ENCODE assay signal across 11 cellular contexts in the genomic region with DNA sequence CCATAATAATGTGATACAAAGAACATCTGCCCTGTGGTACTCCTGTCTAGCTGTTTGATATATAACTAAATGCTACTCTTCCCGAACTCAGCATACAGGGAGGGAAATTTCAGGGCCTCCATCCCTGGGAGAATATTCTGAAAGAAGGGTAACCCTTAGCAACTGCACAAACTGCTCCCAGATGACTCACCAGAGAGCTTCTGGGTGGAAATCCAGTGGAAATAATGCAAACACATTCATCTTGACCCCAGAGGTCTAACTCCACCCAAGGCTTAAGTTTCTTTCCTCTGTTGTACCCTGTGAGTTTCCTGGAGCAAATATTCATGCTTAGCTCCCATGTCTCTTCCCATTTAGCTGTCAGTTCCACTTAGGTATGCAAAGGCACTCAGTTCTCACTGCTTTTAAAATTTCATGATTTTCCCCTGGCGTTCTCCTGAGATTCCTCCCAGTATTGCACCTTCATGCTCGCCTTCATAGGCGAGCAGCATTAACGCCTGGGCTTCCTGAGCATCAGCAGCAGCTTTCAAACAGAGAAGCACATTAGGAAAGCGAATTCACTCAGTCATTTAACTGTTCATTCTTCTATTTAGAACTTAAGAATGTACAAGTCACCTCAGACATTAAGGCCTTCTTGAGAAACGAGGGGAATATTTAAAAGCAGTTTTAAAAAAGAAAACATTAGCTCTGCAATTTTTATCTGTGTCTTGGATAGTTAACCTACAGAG. TPM values are rescaled to one million over a fixed set of nuclear protein-coding genes. Genes with fewer than 3 reads are reported as not detected.
DNase-seq lines count a peak whose midpoint lies in the region; ATAC-seq, FAIRE-seq and TF ChIP-seq lines count a peak whose summit lies in the region.
"Had no signal": no experiment of that assay in that cellular context is flagged by ENCODE, and none has a peak within 500 bp of the region (broad histone marks: within the 10 kb centered on the region; RNA-seq: fewer than 3 reads in every experiment).

No MANE protein-coding gene starts in this region.

- H3K4me1 ChIP-seq in GM23248 (ENCODE audit: insufficient read depth): peaks cover 54% of the 10 kb centered on the region
- no peaks in the 10 kb centered on the region for H3K4me1 ChIP-seq in smooth muscle cell (ENCODE audit: low read depth)

- no peaks in the 10 kb centered on the region for H3K36me3 ChIP-seq in GM23248 (ENCODE audit: low read depth)
- H3K36me3 ChIP-seq in smooth muscle cell (ENCODE audit: low read depth): no peaks in the 10 kb centered on the region

- H3F3A ChIP-seq in GM23248 (ENCODE audit: insufficient read depth) (peaks cover 51% of the 10 kb centered on the region), smooth muscle cell (ENCODE audit: low read depth) (no peaks in the 10 kb centered on the region)

- H3K79me2 ChIP-seq in GM23248 (ENCODE audit: insufficient read depth): no peaks in the 10 kb centered on the region
- H3K79me2 ChIP-seq in smooth muscle cell (ENCODE audit: low read depth): no peaks in the 10 kb centered on the region

- no peaks in the 10 kb centered on the region for H3K9me2 ChIP-seq in GM23248 (ENCODE audit: insufficient read depth)

- WGBS in GM23248 (ENCODE audit: low coverage in 1 of 2, low lambda C conversion rate in 2 of 2, missing lambda C conversion rate in 2 of 2), 2 experiments: 10 to 15% methylated on average over 7 of the region's 7 CpGs
- 87% methylated on average over 7 of the region's 7 CpGs for WGBS in smooth muscle cell (ENCODE audit: low lambda C conversion rate)

- H3K27me3 ChIP-seq in GM23248 (replicated peaks; ENCODE audit: insufficient read depth) (no peaks in the 10 kb centered on the region), smooth muscle cell (ENCODE audit: low read depth) (no peaks in the 10 kb centered on the region)

- ATAC-seq in T-helper 17 cell: no peak

- no peak for TF ChIP-seq CTCF in astrocyte of the spinal cord (IDR thresholded peaks at IDR 0.05; ENCODE audit: low read depth, low read length)
- TF ChIP-seq CTCF in smooth muscle cell (IDR thresholded peaks at IDR 0.05; ENCODE audit: borderline replicate concordance, insufficient read depth, poor library complexity, severe bottlenecking): no peak

- peak overlapping the region; percentile 76; the same call in 1 of the 2 replicates for H2AFZ ChIP-seq in GM23248
- H2AFZ ChIP-seq in smooth muscle cell (ENCODE audit: low read depth): no peak overlapping the region

- H3K4me3 ChIP-seq in GM23248 (peak overlapping the region; percentile 72), astrocyte of the spinal cord (ENCODE audit: low read depth, low read length) (no peak overlapping the region), smooth muscle cell (no peak overlapping the region)

- H3K9me3 ChIP-seq in GM23248 (ENCODE audit: low read depth): no peaks in the 10 kb centered on the region
- H3K9me3 ChIP-seq in smooth muscle cell (replicated peaks; ENCODE audit: low read depth): no peaks in the 10 kb centered on the region
- no peaks in the 10 kb centered on the region for H3K9me3 ChIP-seq in T-helper 17 cell (ENCODE audit: control insufficient read depth, low read length, poor library complexity, severe bottlenecking)

- peak overlapping the region; percentile 93 for H3K9ac ChIP-seq in GM23248
- H3K9ac ChIP-seq in smooth muscle cell (ENCODE audit: low read depth): peak overlapping the region; percentile 79

- no peaks in the 10 kb centered on the region for H3K4me1 Mint-ChIP-seq in T-helper 17 cell

- in situ Hi-C loops in GM23248 (cut with MboI): no loop called here
- in situ Hi-C loops in astrocyte of the spinal cord (cut with HindIII; ENCODE audit: low sequenced_read_pairs): no loop called here
- in situ Hi-C loops in G401 (cut with HindIII; ENCODE audit: low sequenced_read_pairs): no loop called here

- no peak overlapping the region for H3K27ac Mint-ChIP-seq in T-helper 17 cell

- FAIRE-seq in H54 (lab: Jason Lieb, UNC): no peak
- FAIRE-seq: small intestine had no signal

- H3K27me3 Mint-ChIP-seq in T-helper 17 cell: peaks cover 7% of the 10 kb centered on the region

- H4K20me1 ChIP-seq in GM23248 (ENCODE audit: insufficient read depth): no peaks in the 10 kb centered on the region
- H4K20me1 ChIP-seq in smooth muscle cell (ENCODE audit: low read depth): no peaks in the 10 kb centered on the region

- DNase-seq in GM23248: peak; percentile 95
- peak; percentile 97 for DNase-seq in astrocyte of the spinal cord (ENCODE audit: low read depth, low spot score)
- peak; percentile 96 for DNase-seq in iris pigment epithelial cell (ENCODE audit: low read depth)
- no peak for DNase-seq in smooth muscle cell (lab: John Stamatoyannopoulos, UW; ENCODE audit: unreplicated experiment)
- DNase-seq in RKO (ENCODE audit: low spot score): no peak
- DNase-seq in H54 (ENCODE audit: insufficient read length, low spot score): no peak
- no peak for DNase-seq in G401 (ENCODE audit: low spot score)
- DNase-seq in T-helper 17 cell: no peak
- DNase-seq: NCI-H446 treated with DMSO at 0.1 percent for 48 hours, small intestine had no signal

- H3K4me3 Mint-ChIP-seq in T-helper 17 cell: no peak overlapping the region

- no peaks in the 10 kb centered on the region for H3K36me3 Mint-ChIP-seq in T-helper 17 cell (ENCODE audit: low read depth)

- peak overlapping the region; percentile 99 for H3K4me2 ChIP-seq in GM23248 (ENCODE audit: unreplicated experiment)
- peak overlapping the region; percentile 56 for H3K4me2 ChIP-seq in smooth muscle cell

- peak overlapping the region; percentile 100 for H3K27ac ChIP-seq in GM23248
- peak overlapping the region; percentile 92 for H3K27ac ChIP-seq in smooth muscle cell (ENCODE audit: low read depth)

- TF ChIP-seq POLR2A in H54 (IDR thresholded peaks at IDR 0.05; ENCODE audit: low read depth, low read length): no peak

RNA-seq across cellular contexts. Expression of gene LAMA4, which starts 43.8 kb away (rescaled TPM):
- 429 and 440 TPM in 2 replicates for total RNA-seq in GM23248 (2014; rRNA removed; shearing (Covaris generic))
- 331 and 339 TPM in 2 replicates for polyA plus RNA-seq in GM23248 (2016; fragmentation: Nextera tagmentation; extraction: Ambion mirVana)
- 25.6 and 29.4 TPM in 2 replicates for total RNA-seq in smooth muscle cell
- 7.3 and 9.1 TPM in 2 replicates for polyA plus RNA-seq in smooth muscle cell
- total RNA-seq in G401 (2014; rRNA removed; shearing (Covaris generic)): 2.3 and 2.6 TPM in 2 replicates
- not detected for total RNA-seq in T-helper 17 cell

RNA-seq across cellular contexts. Expression of gene RFPL4B, which starts 48.9 kb away (rescaled TPM):
- total RNA-seq in GM23248 (2014; rRNA removed; shearing (Covaris generic)): not detected in 2 replicates
- polyA plus RNA-seq in GM23248 (2016; fragmentation: Nextera tagmentation; extraction: Ambion mirVana): 0.10 TPM in 1 of 2 replicates, not detected in the other
- total RNA-seq in smooth muscle cell: not detected in 2 replicates
- polyA plus RNA-seq in smooth muscle cell: not detected in 2 replicates
- 2.2 and 5.2 TPM in 2 replicates for total RNA-seq in G401 (2014; rRNA removed; shearing (Covaris generic))
- total RNA-seq in T-helper 17 cell: not detected
- total RNA-seq: temporal lobe had no signal
- polyA plus RNA-seq: small intestine had no signal

Comparison
In these comparisons a context has a peak if more than half of its experiments do, and no peak if none do; other contexts are left out.
1. DNase-seq: peak in GM23248 (single experiment), astrocyte of the spinal cord (single experiment) and iris pigment epithelial cell (single experiment); none in smooth muscle cell (single experiment), RKO (single experiment), H54 (single experiment), G401 (single experiment) and T-helper 17 cell (0 of 3).
2. RNA of gene LAMA4, which starts 43.8 kb away (total RNA-seq): 429 to 440 TPM in GM23248; 25.6 to 29.4 TPM in smooth muscle cell, 2.3 to 2.6 TPM in G401 and not detected in T-helper 17 cell; every median in the first group is over 10 times any median in the second.